In genomic region chrX:12977761-12978204, GRCh38 we compare ENCODE assay signal across 8 cellular contexts. TPM values are rescaled to one million over a fixed set of nuclear protein-coding genes. Genes with fewer than 3 reads are reported as not detected.
A peak's percentile ranks its signal among the peaks of the same experiment; 100 is the strongest.
DNase-seq lines count a peak whose midpoint lies in the region; ATAC-seq and TF ChIP-seq lines count a peak whose summit lies in the region.

No MANE protein-coding gene starts in this region.

- intact Hi-C loops in OCI-LY7 (cut with micrococcal nuclease; ENCODE audit: unreplicated experiment) (loop anchor here (2.0 kb wide), 2 partner anchors 23 to 103 kb away; no protein-coding TSS in a partner anchor), stomach (cut with DNase I; ENCODE audit: low total_unique reads) (no loop called here)

- POLR2A ChIA-PET in OCI-LY7 (lab: Charles Lee): interaction anchor here (0.7 to 9.9 kb wide), 12 partner anchors 9 to 108 kb away, joined by 3 to 148 read pairs (median 11); no protein-coding TSS in a partner anchor

- H3K9me2 ChIP-seq in OCI-LY7 (ENCODE audit: insufficient read depth, low read length): no peaks in the 10 kb centered on the region

- H2AFZ ChIP-seq in OCI-LY7 (ENCODE audit: low read length) (no peak overlapping the region), fibroblast of lung (ENCODE audit: low read length) (no peak overlapping the region)

- DNase-seq in OCI-LY7 (ENCODE audit: low spot score) (no peak), fibroblast of lung (ENCODE audit: low read depth in 2 of 2) (no peak), stomach (no peak), NCI-H187 (lab: John Stamatoyannopoulos, UW) (no peak), DMS153 treated with DMSO at 0.1 percent for 48 hours (lab: John Stamatoyannopoulos, UW; ENCODE audit: unreplicated experiment) (no peak)
- DNase-seq in stimulated activated naive CD4-positive, alpha-beta T cell treated with Interleukin-2 at 50 U/mL for 16 hours (lab: John Stamatoyannopoulos, UW): no peak

- H3K79me2 ChIP-seq in OCI-LY7 (ENCODE audit: insufficient read depth, low read depth, low read length): peaks cover 36% of the 10 kb centered on the region
- peaks cover 17% of the 10 kb centered on the region for H3K79me2 ChIP-seq in fibroblast of lung (ENCODE audit: control insufficient read depth, insufficient read depth, low read length)

- peaks cover 4% of the 10 kb centered on the region; the same call in 1 of the 2 replicates for H3K36me3 ChIP-seq in ES-I3 (ENCODE audit: insufficient read depth, low read length)
- peaks cover 29% of the 10 kb centered on the region for H3K36me3 ChIP-seq in OCI-LY7 (ENCODE audit: insufficient read depth, low read length)
- H3K36me3 ChIP-seq in fibroblast of lung (ENCODE audit: control insufficient read depth, insufficient read depth, low read length): peaks cover 2% of the 10 kb centered on the region
- H3K36me3 ChIP-seq in stomach: peaks cover 0 to 3% (median 0%) of the 10 kb centered on the region in 4 donors

- CTCF ChIA-PET in OCI-LY7 (lab: Charles Lee; ENCODE audit: unreplicated experiment): no interaction called here

- no peak for TF ChIP-seq POLR2A in stomach (IDR thresholded peaks at IDR 0.05)

- no peak for TF ChIP-seq CTCF in OCI-LY7 (conservative IDR thresholded peaks at IDR 0.05; ENCODE audit: low read length)
- no peak for TF ChIP-seq CTCF in fibroblast of lung (conservative IDR thresholded peaks at IDR 0.05 in 1 of 2, IDR thresholded peaks at IDR 0.05 in 1 of 2; ENCODE audit: low read depth in 1 of 2, low read length in 2 of 2)
- TF ChIP-seq CTCF in stomach (IDR thresholded peaks at IDR 0.05): no peak

- WGBS in stomach, 5 donors: 3 to 54% (median 12%) methylated on average over 9 of the region's 9 CpGs

- H3K4me3 ChIP-seq in OCI-LY7 (ENCODE audit: low read depth, low read length, poor library complexity, severe bottlenecking): peak overlapping the region; percentile 99
- peak overlapping the region; percentile 58 to 94 (median 82) for H3K4me3 ChIP-seq in fibroblast of lung (replicated peaks in 1 of 4; ENCODE audit: control extremely low read depth in 1 of 4, insufficient read depth in 1 of 4, low read depth in 3 of 4, low read length in 4 of 4)
- peak overlapping the region; percentile 60 to 75 (median 64) for H3K4me3 ChIP-seq in stomach

- peak overlapping the region; percentile 90 for H3K4me2 ChIP-seq in OCI-LY7 (ENCODE audit: low read length)
- peak overlapping the region; percentile 64 for H3K4me2 ChIP-seq in fibroblast of lung (ENCODE audit: extremely low read depth, insufficient read depth, low read length)

- TF ChIP-seq EP300 in stomach (IDR thresholded peaks at IDR 0.05): no peak

- ATAC-seq in GM21786 (IDR thresholded peaks at IDR 0.05; ENCODE audit: unreplicated experiment): peak; percentile 11

- no TSS peak for BruUV-seq in OCI-LY7 (replicated peaks; lab: Mats Ljungman, UMichigan)

- H3K27ac ChIP-seq in OCI-LY7 (ENCODE audit: low read depth, low read length, poor library complexity, severe bottlenecking): peak overlapping the region; percentile 80
- H3K27ac ChIP-seq in fibroblast of lung (ENCODE audit: insufficient read depth, low read length): peak overlapping the region; percentile 94
- peak overlapping the region in 4 of 5 donors; percentile 90 to 97 (median 95) for H3K27ac ChIP-seq in stomach

- peaks cover 19% of the 10 kb centered on the region for H3K4me1 ChIP-seq in ES-I3 (ENCODE audit: insufficient read depth, low read length)
- H3K4me1 ChIP-seq in OCI-LY7 (ENCODE audit: insufficient read depth, low read length, poor library complexity, severe bottlenecking): peaks cover 54% of the 10 kb centered on the region
- no peaks in the 10 kb centered on the region for H3K4me1 ChIP-seq in fibroblast of lung (ENCODE audit: control insufficient read depth, extremely low read depth, insufficient read depth, low read length)
- H3K4me1 ChIP-seq in stomach: peaks cover 0 to 10% (median 5%) of the 10 kb centered on the region in 4 donors

- H3K27me3 ChIP-seq in fibroblast of lung (ENCODE audit: control insufficient read depth, insufficient read depth, low read length): no peaks in the 10 kb centered on the region
- peaks cover 0 to 14% (median 0%) of the 10 kb centered on the region in 3 donors for H3K27me3 ChIP-seq in stomach

- H3K9ac ChIP-seq in ES-I3 (ENCODE audit: low read depth, low read length) (peak overlapping the region; percentile 7; the same call in 1 of the 2 replicates), fibroblast of lung (ENCODE audit: insufficient read depth, low read length) (peak overlapping the region; percentile 69)

- H4K20me1 ChIP-seq in OCI-LY7 (ENCODE audit: insufficient read depth, low read length) (no peaks in the 10 kb centered on the region), fibroblast of lung (ENCODE audit: control insufficient read depth, extremely low read depth, insufficient read depth, low read length) (no peaks in the 10 kb centered on the region)

- H3K9me3 ChIP-seq in ES-I3 (ENCODE audit: control insufficient read depth, insufficient read depth, low read length): no peaks in the 10 kb centered on the region
- no peaks in the 10 kb centered on the region for H3K9me3 ChIP-seq in OCI-LY7 (ENCODE audit: low read length)
- no peaks in the 10 kb centered on the region for H3K9me3 ChIP-seq in fibroblast of lung (ENCODE audit: control insufficient read depth, insufficient read depth, low read depth, low read length)
- peaks cover 0 to 7% (median 0%) of the 10 kb centered on the region in 4 donors for H3K9me3 ChIP-seq in stomach

RNA-seq across cellular contexts. Expression of gene TMSB4X, which starts 2.9 kb away (rescaled TPM):
- total RNA-seq in OCI-LY7 (2014; rRNA removed; shearing (Covaris generic)): 1,355 and 1,476 TPM in 2 replicates
- total RNA-seq in OCI-LY7 (2022) (1,524 and 1,540 TPM in 2 replicates), fibroblast of lung (14,195 and 17,013 TPM in 2 replicates), stomach (1,000 to 10,000 TPM; 1,734 to 4,964 (median 2,895) TPM)
- polyA plus RNA-seq in fibroblast of lung (10,803 and 14,631 TPM in 2 replicates), stomach (over 10,000 TPM in 2 of 3 donors, 1,000 to 10,000 TPM in 1; 4,831 to 14,609 (median 13,196) TPM)
- 9,084 and 12,343 TPM in 2 replicates for polyA plus RNA-seq in fibroblast of lung (2012)
- polyA minus RNA-seq in fibroblast of lung (ENCODE audit: low replicate concordance): 550 and 997 TPM in 2 replicates
